ENCODE assay signal across 15 cellular contexts in genomic region chr10:131848741-131849590, GRCh38.
"Had no signal": no experiment of that assay in that cellular context is flagged by ENCODE, and none has a peak within 500 bp of the region (broad histone marks: within the 10 kb centered on the region; RNA-seq: fewer than 3 reads in every experiment).

No MANE protein-coding gene starts in this region.

- H3K4me1 Mint-ChIP-seq: activated T-helper 17 cell treated with anti-CD3 and anti-CD28 coated beads, Interleukin-2, amount 50 U/mL, for 72 hours; brain; memory B cell; nephron had no signal

- H3K9me3 ChIP-seq: SJSA1, tibial nerve had no signal

- H3K27me3 Mint-ChIP-seq: activated CD8-positive, alpha-beta T cell treated with anti-CD3 and anti-CD28 coated beads for 36 hours had no signal

- H3K27me3 ChIP-seq: foreskin keratinocyte, SJSA1, tibial nerve had no signal

- DNase-seq: activated CD4-positive, alpha-beta T cell treated with anti-CD3 and anti-CD28 coated beads for 1 hour; activated CD8-positive, alpha-beta T cell treated with anti-CD3 and anti-CD28 coated beads for 36 hours; amniotic stem cell; cerebellar nuclear complex; foreskin keratinocyte; SW 1271; T-helper 9 cell had no signal

- H3K36me3 Mint-ChIP-seq: activated naive CD4-positive, alpha-beta T cell treated with anti-CD3 and anti-CD28 coated beads, Interleukin-2, amount 50 U/mL, for 72 hours; brain had no signal

- ATAC-seq: activated CD8-positive, alpha-beta T cell treated with anti-CD3 and anti-CD28 coated beads for 36 hours; activated T-helper 17 cell treated with anti-CD3 and anti-CD28 coated beads, Interleukin-2, amount 50 U/mL, for 72 hours; foreskin keratinocyte had no signal

- H3K27ac ChIP-seq: foreskin keratinocyte, SJSA1, skin epidermis, tibial nerve had no signal

- H3K4me1 ChIP-seq: foreskin keratinocyte, SJSA1, tibial nerve had no signal

- H3K4me3 ChIP-seq: SJSA1, skin epidermis, tibial nerve had no signal

- H3K27ac Mint-ChIP-seq: activated CD8-positive, alpha-beta T cell treated with anti-CD3 and anti-CD28 coated beads for 36 hours; activated naive CD4-positive, alpha-beta T cell treated with anti-CD3 and anti-CD28 coated beads, Interleukin-2, amount 50 U/mL, for 72 hours; activated T-helper 17 cell treated with anti-CD3 and anti-CD28 coated beads, Interleukin-2, amount 50 U/mL, for 72 hours; memory B cell; nephron had no signal

- H3K36me3 ChIP-seq: SJSA1, tibial nerve had no signal

- H3K4me3 Mint-ChIP-seq: activated CD8-positive, alpha-beta T cell treated with anti-CD3 and anti-CD28 coated beads for 36 hours; activated T-helper 17 cell treated with anti-CD3 and anti-CD28 coated beads, Interleukin-2, amount 50 U/mL, for 72 hours; brain; memory B cell; nephron had no signal

- H3K9me3 Mint-ChIP-seq: nephron had no signal
